ENCODE assay signal across 18 cellular contexts in genomic region chr1:5338466-5338865, GRCh38.
DNase-seq lines count a peak whose midpoint lies in the region; ATAC-seq and TF ChIP-seq lines count a peak whose summit lies in the region.
"Had no signal": no experiment of that assay in that cellular context is flagged by ENCODE, and none has a peak within 500 bp of the region (broad histone marks: within the 10 kb centered on the region; RNA-seq: fewer than 3 reads in every experiment).

No MANE protein-coding gene starts in this region.

- no peaks in the 10 kb centered on the region for H3K9me3 ChIP-seq in smooth muscle cell (replicated peaks; ENCODE audit: low read depth)
- H3K9me3 ChIP-seq: BE2C had no signal

- H3K4me3 ChIP-seq in coronary artery (no peak overlapping the region), smooth muscle cell (no peak overlapping the region)
- H3K4me3 ChIP-seq: GM23338 had no signal

- H3K9ac ChIP-seq in smooth muscle cell (ENCODE audit: low read depth), result no peak overlapping the region

- TF ChIP-seq CTCF in coronary artery (IDR thresholded peaks at IDR 0.05) (no peak), smooth muscle cell (IDR thresholded peaks at IDR 0.05; ENCODE audit: borderline replicate concordance, insufficient read depth, poor library complexity, severe bottlenecking) (no peak)

- intact Hi-C loops in activated CD4-positive, alpha-beta memory T cell treated with anti-CD3 and anti-CD28 coated beads for 36 hours (cut with micrococcal nuclease), result no loop called here

- no peaks in the 10 kb centered on the region for H3K4me1 ChIP-seq in smooth muscle cell (ENCODE audit: low read depth)
- H3K4me1 ChIP-seq: BE2C had no signal

- no peaks in the 10 kb centered on the region for H3K27me3 Mint-ChIP-seq in activated CD4-positive, alpha-beta memory T cell treated with anti-CD3 and anti-CD28 coated beads for 36 hours
- H3K27me3 Mint-ChIP-seq: CD8-positive, alpha-beta memory T cell had no signal

- no peaks in the 10 kb centered on the region for H3K9me3 Mint-ChIP-seq in activated CD4-positive, alpha-beta memory T cell treated with anti-CD3 and anti-CD28 coated beads for 36 hours
- H3K9me3 Mint-ChIP-seq: CD8-positive, alpha-beta memory T cell had no signal

- H4K20me1 ChIP-seq in smooth muscle cell (ENCODE audit: low read depth), result no peaks in the 10 kb centered on the region

- DNase-seq in coronary artery (ENCODE audit: low spot score), result peak; percentile 33
- DNase-seq in midbrain (lab: John Stamatoyannopoulos, UW), result peak; percentile 5
- DNase-seq in pons (ENCODE audit: low spot score), result peak; percentile 73
- DNase-seq in activated CD4-positive, alpha-beta memory T cell treated with anti-CD3 and anti-CD28 coated beads for 36 hours, result no peak
- no peak for DNase-seq in smooth muscle cell (lab: John Stamatoyannopoulos, UW; ENCODE audit: unreplicated experiment)
- DNase-seq: BE2C; C1 segment of cervical spinal cord; CD4-positive, CD25-positive, alpha-beta regulatory T cell; CD8-positive, alpha-beta memory T cell; COR-L47; DMS 273 treated with DMSO at 0.1 percent for 48 hours; DMS53; DND-41; GDM1; HCEC 1CT; IMR-90 had no signal

- H3K4me1 Mint-ChIP-seq in activated CD4-positive, alpha-beta memory T cell treated with anti-CD3 and anti-CD28 coated beads for 36 hours (ENCODE audit: low read depth), result peaks cover 10% of the 10 kb centered on the region
- H3K4me1 Mint-ChIP-seq: GM23338 had no signal

- H3K4me2 ChIP-seq in smooth muscle cell, result no peak overlapping the region
- H3K4me2 ChIP-seq: GM23338 had no signal

- H3K79me2 ChIP-seq in smooth muscle cell (ENCODE audit: low read depth), result no peaks in the 10 kb centered on the region

- H3K27ac Mint-ChIP-seq in activated CD4-positive, alpha-beta memory T cell treated with anti-CD3 and anti-CD28 coated beads for 36 hours, result no peak overlapping the region
- H3K27ac Mint-ChIP-seq: GM23338 had no signal

- no peaks in the 10 kb centered on the region for H3K27me3 ChIP-seq in smooth muscle cell (ENCODE audit: low read depth)
- H3K27me3 ChIP-seq: BE2C had no signal

- POLR2A ChIA-PET in activated CD4-positive, alpha-beta memory T cell treated with anti-CD3 and anti-CD28 coated beads for 36 hours (lab: Charles Lee), result no interaction called here

- H2AFZ ChIP-seq in smooth muscle cell (ENCODE audit: low read depth), result no peak overlapping the region
- H2AFZ ChIP-seq: GM23338 had no signal

- no peak for ATAC-seq in HG02970 (IDR thresholded peaks at IDR 0.05; ENCODE audit: low FRiP score, unreplicated experiment)
- ATAC-seq: GM23338 had no signal

- no peak overlapping the region for H3K4me3 Mint-ChIP-seq in activated CD4-positive, alpha-beta memory T cell treated with anti-CD3 and anti-CD28 coated beads for 36 hours
- H3K4me3 Mint-ChIP-seq: CD4-positive, CD25-positive, alpha-beta regulatory T cell; CD8-positive, alpha-beta memory T cell; GM23338 had no signal

- H3F3A ChIP-seq in smooth muscle cell (ENCODE audit: low read depth), result no peaks in the 10 kb centered on the region

- CTCF ChIA-PET in activated CD4-positive, alpha-beta memory T cell treated with anti-CD3 and anti-CD28 coated beads for 36 hours (lab: Charles Lee), result no interaction called here

- H3K27ac ChIP-seq in coronary artery (no peak overlapping the region), smooth muscle cell (ENCODE audit: low read depth) (no peak overlapping the region)

- WGBS in smooth muscle cell (ENCODE audit: low lambda C conversion rate), result 79% methylated on average over 2 of the region's 2 CpGs

- H3K36me3 ChIP-seq in smooth muscle cell (ENCODE audit: low read depth), result no peaks in the 10 kb centered on the region
- H3K36me3 ChIP-seq: BE2C had no signal

- H3K36me3 Mint-ChIP-seq in activated CD4-positive, alpha-beta memory T cell treated with anti-CD3 and anti-CD28 coated beads for 36 hours, result no peaks in the 10 kb centered on the region
- H3K36me3 Mint-ChIP-seq: CD4-positive, CD25-positive, alpha-beta regulatory T cell had no signal

Comparison
In these comparisons a context has a peak if more than half of its experiments do, and no peak if none do; other contexts are left out.
1. DNase-seq: peak in coronary artery (single experiment), midbrain (single experiment) and pons (single experiment); none in activated CD4-positive, alpha-beta memory T cell treated with anti-CD3 and anti-CD28 coated beads for 36 hours (single experiment) and smooth muscle cell (single experiment).